ENCODE assay signal across 24 cellular contexts in genomic region chr9:112605963-112606699, GRCh38.
A peak's percentile ranks its signal among the peaks of the same experiment; 100 is the strongest.
DNase-seq lines count a peak whose midpoint lies in the region; ATAC-seq, FAIRE-seq and TF ChIP-seq lines count a peak whose summit lies in the region.
"Had no signal": no experiment of that assay in that cellular context is flagged by ENCODE, and none has a peak within 500 bp of the region (broad histone marks: within the 10 kb centered on the region; RNA-seq: fewer than 3 reads in every experiment).

No MANE protein-coding gene starts in this region.

- TF ChIP-seq POLR2A in GM12891 (IDR thresholded peaks at IDR 0.05; ENCODE audit: low read depth, low read length), result no peak

- H3K4me2 ChIP-seq in OCI-LY3 (ENCODE audit: low read length), result peak overlapping the region; percentile 94
- H3K4me2 ChIP-seq: KMS-11 had no signal

- TF ChIP-seq CTCF in OCI-LY3 (IDR thresholded peaks at IDR 0.05; ENCODE audit: low read depth, low read length), result no peak

- peaks cover 6% of the 10 kb centered on the region for H3K79me2 ChIP-seq in OCI-LY3 (ENCODE audit: low read length)

- no peak for DNase-seq in GM12891 (ENCODE audit: insufficient read length, low spot score)
- no peak for DNase-seq in T-helper 1 cell
- no peak for DNase-seq in posterior cingulate gyrus
- DNase-seq in A172 (ENCODE audit: low spot score), result no peak
- DNase-seq in NCI-H1417 treated with DMSO at 0.1 percent for 48 hours (lab: John Stamatoyannopoulos, UW), result no peak
- DNase-seq: activated naive CD4-positive, alpha-beta T cell treated with anti-CD3 and anti-CD28 coated beads, Interleukin-2, amount 50 U/mL, for 16 hours; aorta; central memory CD4-positive, alpha-beta T cell; DMS 273 treated with DMSO at 0.1 percent for 48 hours; dorsolateral prefrontal cortex; GDM1; heart right ventricle; natural killer cell; NCI-H2107; NCI-H510A treated with DMSO at 0.1 percent for 48 hours; right lobe of liver; stimulated activated CD4-positive, alpha-beta T cell treated with anti-CD3 and anti-CD28 coated beads, Interleukin-15, amount 100 ng/mL, for 24 hours; WERI-Rb-1 had no signal

- peak; percentile 26 for ATAC-seq in GM19452 (IDR thresholded peaks at IDR 0.05; ENCODE audit: unreplicated experiment)
- ATAC-seq in HG02571 (IDR thresholded peaks at IDR 0.05; ENCODE audit: unreplicated experiment), result peak; percentile 21
- ATAC-seq: heart right ventricle, left lobe of liver, natural killer cell, right lobe of liver had no signal

- H3K27me3 ChIP-seq in OCI-LY3 (ENCODE audit: low read depth, low read length), result no peaks in the 10 kb centered on the region
- H3K27me3 ChIP-seq: dorsolateral prefrontal cortex, heart right ventricle, right lobe of liver had no signal

- peak overlapping the region; percentile 38; the same call in 1 of the 2 replicates for H3K9ac ChIP-seq in OCI-LY3 (ENCODE audit: low read length)
- H3K9ac ChIP-seq: KMS-11 had no signal

- no peaks in the 10 kb centered on the region for H3K9me3 ChIP-seq in OCI-LY3 (ENCODE audit: insufficient read depth, low read length)
- H3K9me3 ChIP-seq: heart right ventricle, right lobe of liver had no signal

- FAIRE-seq in GM12891 (lab: Jason Lieb, UNC), result peak; percentile 89

- H4K20me1 ChIP-seq in OCI-LY3 (ENCODE audit: insufficient read depth, low read length), result no peaks in the 10 kb centered on the region; the same call in none of the 2 replicates

- no peaks in the 10 kb centered on the region for H3K36me3 ChIP-seq in OCI-LY3 (replicated peaks; ENCODE audit: low read depth, low read length)
- H3K36me3 ChIP-seq: heart right ventricle, right lobe of liver, WERI-Rb-1 had no signal

- intact Hi-C loops in posterior cingulate gyrus (cut with DNase I), result no loop called here

- H3K4me1 ChIP-seq in OCI-LY3 (ENCODE audit: low read length), result peaks cover 31% of the 10 kb centered on the region
- H3K4me1 ChIP-seq: heart right ventricle, right lobe of liver had no signal

- H3K4me3 ChIP-seq in OCI-LY3 (ENCODE audit: low read length), result peak overlapping the region; percentile 67
- H3K4me3 ChIP-seq: dorsolateral prefrontal cortex, heart right ventricle, right lobe of liver had no signal

- H2AFZ ChIP-seq in OCI-LY3 (ENCODE audit: low read depth, low read length), result no peak overlapping the region

- peak overlapping the region; percentile 65 for H3K27ac ChIP-seq in OCI-LY3 (ENCODE audit: low read length)
- H3K27ac ChIP-seq: dorsolateral prefrontal cortex, epithelial cell of prostate, heart right ventricle, KMS-11, right lobe of liver, WERI-Rb-1 had no signal

TF ChIP-seq in GM12891, 5 proteins besides CTCF, POLR2A, EP300 and RAD21:
- no peak for TF ChIP-seq PAX5 (IDR thresholded peaks at IDR 0.05; ENCODE audit: insufficient read depth, low read length, severe bottlenecking)
- no peak for TF ChIP-seq SPI1 (IDR thresholded peaks at IDR 0.05; ENCODE audit: low read depth, low read length)
